1 cellular context compared by ENCODE assay signal in genomic region chr10:93071674-93072224, GRCh38.
TF ChIP-seq lines count a peak whose summit lies in the region.

No MANE protein-coding gene starts in this region.

TF ChIP-seq in IMR-90, 13 proteins besides CTCF, POLR2A, EP300 and RAD21 (continued from another document):
- TF ChIP-seq FOS (IDR thresholded peaks at IDR 0.05; ENCODE audit: low read depth, low read length) (no peak), RCOR1 (IDR thresholded peaks at IDR 0.05; ENCODE audit: insufficient replicate concordance, low read length) (no peak)
